In genomic region chr5:160105686-160106085, GRCh38 we compare ENCODE assay signal across 8 cellular contexts. TPM values are rescaled to one million over a fixed set of nuclear protein-coding genes. Genes with fewer than 3 reads are reported as not detected.
DNase-seq lines count a peak whose midpoint lies in the region; ATAC-seq and TF ChIP-seq lines count a peak whose summit lies in the region.

No MANE protein-coding gene starts in this region.

- H3K4me2 ChIP-seq in osteoblast (ENCODE audit: insufficient read depth, low read length) = no peak overlapping the region

- no peak overlapping the region for H3K4me3 ChIP-seq in osteoblast (ENCODE audit: insufficient read depth, low read length)
- H3K4me3 ChIP-seq in sigmoid colon = no peak overlapping the region

- TF ChIP-seq CTCF in osteoblast (IDR thresholded peaks at IDR 0.05; ENCODE audit: extremely low read depth, low read depth, low read length) (no peak), sigmoid colon (IDR thresholded peaks at IDR 0.05) (no peak)

- H3K9me3 ChIP-seq in osteoblast (ENCODE audit: low read depth, low read length) (no peaks in the 10 kb centered on the region), sigmoid colon (no peaks in the 10 kb centered on the region)

- no peaks in the 10 kb centered on the region for H3K4me1 ChIP-seq in osteoblast (ENCODE audit: insufficient read depth, low read length)
- H3K4me1 ChIP-seq in sigmoid colon = peaks cover 0 to 24% (median 14%) of the 10 kb centered on the region in 4 donors

- DNase-seq in RPMI8226 (peak; percentile 46), osteoblast (ENCODE audit: insufficient read length, low spot score, missing footprints) (no peak), sigmoid colon (no peak), DMS153 treated with DMSO at 0.1 percent for 48 hours (lab: John Stamatoyannopoulos, UW; ENCODE audit: unreplicated experiment) (no peak), NCI-H510A treated with DMSO at 0.1 percent for 48 hours (lab: John Stamatoyannopoulos, UW) (no peak)
- DNase-seq in activated T-cell treated with anti-CD3 and anti-CD28 coated beads, Interleukin-2, amount 50 U/mL, for 1 hour = no peak

- TF ChIP-seq EP300 in sigmoid colon (IDR thresholded peaks at IDR 0.05) = no peak

- H3K27ac ChIP-seq in osteoblast (ENCODE audit: low read depth, low read length) (peak overlapping the region; percentile 33), sigmoid colon (peak overlapping the region in 2 of 4 donors; percentile 4 to 16)

- WGBS in sigmoid colon, 2 donors = 44 to 74% methylated on average over 2 of the region's 2 CpGs

- H3K27me3 ChIP-seq in osteoblast (ENCODE audit: insufficient read depth, low read length) (no peaks in the 10 kb centered on the region), sigmoid colon (no peaks in the 10 kb centered on the region)

- no peak for TF ChIP-seq POLR2A in sigmoid colon (IDR thresholded peaks at IDR 0.05)

- intact Hi-C loops in sigmoid colon (cut with DNase I) = no loop called here

- peaks cover 87% of the 10 kb centered on the region for H3K79me2 ChIP-seq in osteoblast (ENCODE audit: insufficient read depth, low read length)

- ATAC-seq in GM19023 (IDR thresholded peaks at IDR 0.05; ENCODE audit: unreplicated experiment) = peak; percentile 57
- ATAC-seq in HG02840 (IDR thresholded peaks at IDR 0.05; ENCODE audit: low FRiP score, unreplicated experiment) = peak; percentile 73

- peaks cover 8% of the 10 kb centered on the region for H4K20me1 ChIP-seq in osteoblast (ENCODE audit: insufficient read depth, low read length)

- H3K36me3 ChIP-seq in osteoblast (ENCODE audit: insufficient read depth, low read length) (peaks cover 22% of the 10 kb centered on the region), sigmoid colon (peaks cover 0 to 20% (median 8%) of the 10 kb centered on the region in 4 donors)

- no peak overlapping the region for H2AFZ ChIP-seq in osteoblast (ENCODE audit: low read length)

RNA-seq across cellular contexts. Expression of gene PWWP2A, which starts 13.6 kb away (rescaled TPM):
- 23.6 and 26.8 TPM in 2 replicates for total RNA-seq in osteoblast
- total RNA-seq in sigmoid colon = 10 to 100 TPM; 24.8 to 33.2 (median 29.1) TPM
- polyA plus RNA-seq in sigmoid colon = 10 to 100 TPM in 1 of 3 donors, 1 to 10 TPM in 2; 9.0 to 12.2 (median 9.7) TPM
